Comparison of ENCODE assay signal across 3 cellular contexts in the genomic region with DNA sequence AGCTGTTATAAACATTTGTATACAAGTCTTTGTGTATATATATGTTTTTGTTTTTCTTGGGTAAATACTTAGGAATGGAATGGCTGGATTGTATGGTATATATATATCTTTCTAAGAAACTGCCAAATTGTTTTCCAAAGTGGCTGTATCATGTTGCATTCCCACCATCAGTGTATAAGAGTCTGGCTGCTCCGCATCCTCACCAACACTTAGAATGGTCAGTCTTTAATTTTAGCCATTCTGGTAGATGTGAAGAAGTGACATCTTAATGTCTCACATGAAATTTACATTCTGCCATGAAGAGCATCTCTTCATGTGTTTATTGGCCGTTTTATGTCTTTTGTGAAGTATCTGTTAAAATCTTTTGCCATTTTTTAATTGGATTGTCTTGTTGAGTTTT.
TF ChIP-seq lines count a peak whose summit lies in the region.

No MANE protein-coding gene starts in this region.

TF ChIP-seq in SK-N-SH, 30 proteins besides CTCF, POLR2A, EP300 and RAD21 (continued from another document):
- TF ChIP-seq, protein P1, sequence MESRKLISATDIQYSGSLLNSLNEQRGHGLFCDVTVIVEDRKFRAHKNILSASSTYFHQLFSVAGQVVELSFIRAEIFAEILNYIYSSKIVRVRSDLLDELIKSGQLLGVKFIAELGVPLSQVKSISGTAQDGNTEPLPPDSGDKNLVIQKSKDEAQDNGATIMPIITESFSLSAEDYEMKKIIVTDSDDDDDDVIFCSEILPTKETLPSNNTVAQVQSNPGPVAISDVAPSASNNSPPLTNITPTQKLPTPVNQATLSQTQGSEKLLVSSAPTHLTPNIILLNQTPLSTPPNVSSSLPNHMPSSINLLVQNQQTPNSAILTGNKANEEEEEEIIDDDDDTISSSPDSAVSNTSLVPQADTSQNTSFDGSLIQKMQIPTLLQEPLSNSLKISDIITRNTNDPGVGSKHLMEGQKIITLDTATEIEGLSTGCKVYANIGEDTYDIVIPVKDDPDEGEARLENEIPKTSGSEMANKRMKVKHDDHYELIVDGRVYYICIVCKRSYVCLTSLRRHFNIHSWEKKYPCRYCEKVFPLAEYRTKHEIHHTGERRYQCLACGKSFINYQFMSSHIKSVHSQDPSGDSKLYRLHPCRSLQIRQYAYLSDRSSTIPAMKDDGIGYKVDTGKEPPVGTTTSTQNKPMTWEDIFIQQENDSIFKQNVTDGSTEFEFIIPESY (IDR thresholded peaks at IDR 0.05; ENCODE audit: borderline replicate concordance, low read depth) = no peak
- TF ChIP-seq EZH2phosphoT487 (IDR thresholded peaks at IDR 0.05; ENCODE audit: borderline replicate concordance, low read depth) (no peak), TCF12 (IDR thresholded peaks at IDR 0.05) (no peak), FOXJ3 (CRISPR knock-in tag; IDR thresholded peaks at IDR 0.05) (no peak), MXI1 (IDR thresholded peaks at IDR 0.05; ENCODE audit: low read depth, low read length) (no peak)
- TF ChIP-seq, protein P2, sequence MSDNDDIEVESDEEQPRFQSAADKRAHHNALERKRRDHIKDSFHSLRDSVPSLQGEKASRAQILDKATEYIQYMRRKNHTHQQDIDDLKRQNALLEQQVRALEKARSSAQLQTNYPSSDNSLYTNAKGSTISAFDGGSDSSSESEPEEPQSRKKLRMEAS (IDR thresholded peaks at IDR 0.05; ENCODE audit: low read depth) = no peak

TF ChIP-seq in SK-N-SH treated with all-trans-retinoic acid at 6 μM for 48 hours, 23 proteins besides CTCF, POLR2A, EP300 and RAD21 (continued from another document):
- TF ChIP-seq ZNF565 (CRISPR knock-in tag; conservative IDR thresholded peaks at IDR 0.05; ENCODE audit: low read depth) = no peak

TF ChIP-seq in HCT116, 20 proteins besides CTCF, POLR2A, EP300 and RAD21 (continued from another document):
- TF ChIP-seq, protein P3, sequence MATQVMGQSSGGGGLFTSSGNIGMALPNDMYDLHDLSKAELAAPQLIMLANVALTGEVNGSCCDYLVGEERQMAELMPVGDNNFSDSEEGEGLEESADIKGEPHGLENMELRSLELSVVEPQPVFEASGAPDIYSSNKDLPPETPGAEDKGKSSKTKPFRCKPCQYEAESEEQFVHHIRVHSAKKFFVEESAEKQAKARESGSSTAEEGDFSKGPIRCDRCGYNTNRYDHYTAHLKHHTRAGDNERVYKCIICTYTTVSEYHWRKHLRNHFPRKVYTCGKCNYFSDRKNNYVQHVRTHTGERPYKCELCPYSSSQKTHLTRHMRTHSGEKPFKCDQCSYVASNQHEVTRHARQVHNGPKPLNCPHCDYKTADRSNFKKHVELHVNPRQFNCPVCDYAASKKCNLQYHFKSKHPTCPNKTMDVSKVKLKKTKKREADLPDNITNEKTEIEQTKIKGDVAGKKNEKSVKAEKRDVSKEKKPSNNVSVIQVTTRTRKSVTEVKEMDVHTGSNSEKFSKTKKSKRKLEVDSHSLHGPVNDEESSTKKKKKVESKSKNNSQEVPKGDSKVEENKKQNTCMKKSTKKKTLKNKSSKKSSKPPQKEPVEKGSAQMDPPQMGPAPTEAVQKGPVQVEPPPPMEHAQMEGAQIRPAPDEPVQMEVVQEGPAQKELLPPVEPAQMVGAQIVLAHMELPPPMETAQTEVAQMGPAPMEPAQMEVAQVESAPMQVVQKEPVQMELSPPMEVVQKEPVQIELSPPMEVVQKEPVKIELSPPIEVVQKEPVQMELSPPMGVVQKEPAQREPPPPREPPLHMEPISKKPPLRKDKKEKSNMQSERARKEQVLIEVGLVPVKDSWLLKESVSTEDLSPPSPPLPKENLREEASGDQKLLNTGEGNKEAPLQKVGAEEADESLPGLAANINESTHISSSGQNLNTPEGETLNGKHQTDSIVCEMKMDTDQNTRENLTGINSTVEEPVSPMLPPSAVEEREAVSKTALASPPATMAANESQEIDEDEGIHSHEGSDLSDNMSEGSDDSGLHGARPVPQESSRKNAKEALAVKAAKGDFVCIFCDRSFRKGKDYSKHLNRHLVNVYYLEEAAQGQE (IDR thresholded peaks at IDR 0.05; ENCODE audit: low read depth) = no peak
TF ChIP-seq in HCT116: peak in this region for 1.
